In genomic region chrX:104864296-104864695, GRCh38 we compare ENCODE assay signal across 35 cellular contexts.
"Had no signal": no experiment of that assay in that cellular context is flagged by ENCODE, and none has a peak within 500 bp of the region (broad histone marks: within the 10 kb centered on the region; RNA-seq: fewer than 3 reads in every experiment).

No MANE protein-coding gene starts in this region.

- H3K4me3 ChIP-seq: ascending aorta, gastrocnemius medialis, right atrium auricular region, testis, vagina had no signal

- H3K27ac ChIP-seq: gastrocnemius medialis, parathyroid adenoma, right atrium auricular region, testis, vagina, VCaP had no signal

- H3K27ac Mint-ChIP-seq: activated CD4-positive, alpha-beta memory T cell treated with anti-CD3 and anti-CD28 coated beads for 36 hours; activated CD4-positive, alpha-beta T cell treated with anti-CD3 and anti-CD28 coated beads, Interleukin-2, amount 10 ng/mL, durations not matched to agents 24 days and 14 days; activated naive CD4-positive, alpha-beta T cell treated with anti-CD3 and anti-CD28 coated beads for 36 hours; activated naive CD8-positive, alpha-beta T cell treated with anti-CD3 and anti-CD28 coated beads for 36 hours; activated T-helper 1 cell treated with anti-CD3 and anti-CD28 coated beads, Interleukin-12 subunit alpha, Interleukin-12 subunit beta, Interleukin-2, Interleukin-4 antibody, amounts not matched to agents 30 ng/mL and 10 ng/mL and 1 ng/mL, durations not matched to agents 14 hours and 24 hours and 36 hours; T-helper 1 cell treated with Interleukin-12 subunit alpha and Interleukin-12 subunit beta and Interleukin-4 antibody, amounts not matched to agents 30 μg/mL and 1 μg/mL, for 36 hours; type B pancreatic cell had no signal

- H3K27me3 Mint-ChIP-seq: activated CD4-positive, alpha-beta memory T cell treated with anti-CD3 and anti-CD28 coated beads for 36 hours; activated CD4-positive, alpha-beta T cell treated with anti-CD3 and anti-CD28 coated beads, Interleukin-2, amount 10 ng/mL, durations not matched to agents 24 days and 14 days; central memory CD8-positive, alpha-beta T cell; naive thymus-derived CD8-positive, alpha-beta T cell; type B pancreatic cell had no signal

- DNase-seq: activated CD4-positive, alpha-beta memory T cell treated with anti-CD3 and anti-CD28 coated beads for 36 hours; activated CD4-positive, alpha-beta T cell treated with anti-CD3 and anti-CD28 coated beads, Interleukin-2, amount 10 ng/mL, durations not matched to agents 24 days and 14 days; activated CD4-positive, CD25-positive, alpha-beta regulatory T cell treated with anti-CD3 and anti-CD28 coated beads, Interleukin-2, amount 50 U/mL, for 72 hours; activated CD8-positive, alpha-beta memory T cell treated with anti-CD3 and anti-CD28 coated beads, Interleukin-2, amount 50 U/mL, for 4 hours; activated effector memory CD4-positive, alpha-beta T cell treated with anti-CD3 and anti-CD28 coated beads, Interleukin-2, amount 50 U/mL, for 16 hours; activated naive CD4-positive, alpha-beta T cell treated with anti-CD3 and anti-CD28 coated beads for 36 hours; activated naive CD8-positive, alpha-beta T cell treated with anti-CD3 and anti-CD28 coated beads for 36 hours; activated T-cell treated with anti-CD3 and anti-CD28 coated beads, Interleukin-2, amount 50 U/mL, for 1 hour; dermis blood vessel endothelial cell; effector CD4-positive, alpha-beta T cell; gastrocnemius medialis; glutamatergic neuron; left ventricle myocardium superior; naive thymus-derived CD8-positive, alpha-beta T cell; nucleus accumbens; stimulated activated CD4-positive, alpha-beta T cell treated with anti-CD3 and anti-CD28 coated beads, Interleukin-2, amount 100 ng/mL, for 48 hours; stimulated activated naive CD8-positive, alpha-beta T cell treated with anti-CD3 and anti-CD28 coated beads, Interleukin-15, Interleukin-2, amounts not matched to agents 100 U/mL and 50 U/mL, for 24 hours; SW 1271; T-helper 9 cell; testis had no signal

- H3K4me1 Mint-ChIP-seq: activated CD4-positive, alpha-beta T cell treated with anti-CD3 and anti-CD28 coated beads, Interleukin-2, amount 10 ng/mL, durations not matched to agents 24 days and 14 days; activated naive CD8-positive, alpha-beta T cell treated with anti-CD3 and anti-CD28 coated beads for 36 hours; central memory CD8-positive, alpha-beta T cell; naive thymus-derived CD8-positive, alpha-beta T cell; neural crest cell had no signal

- H3K9me3 Mint-ChIP-seq: activated CD4-positive, alpha-beta memory T cell treated with anti-CD3 and anti-CD28 coated beads for 36 hours; activated CD4-positive, alpha-beta T cell treated with anti-CD3 and anti-CD28 coated beads, Interleukin-2, amount 10 ng/mL, durations not matched to agents 24 days and 14 days; activated naive CD4-positive, alpha-beta T cell treated with anti-CD3 and anti-CD28 coated beads for 36 hours; activated naive CD8-positive, alpha-beta T cell treated with anti-CD3 and anti-CD28 coated beads for 36 hours; activated T-helper 1 cell treated with anti-CD3 and anti-CD28 coated beads, Interleukin-12 subunit alpha, Interleukin-12 subunit beta, Interleukin-2, Interleukin-4 antibody, amounts not matched to agents 30 ng/mL and 10 ng/mL and 1 ng/mL, durations not matched to agents 14 hours and 24 hours and 36 hours; central memory CD8-positive, alpha-beta T cell; T-helper 1 cell treated with Interleukin-12 subunit alpha and Interleukin-12 subunit beta and Interleukin-4 antibody, amounts not matched to agents 30 μg/mL and 1 μg/mL, for 36 hours; type B pancreatic cell had no signal

- H3K79me2 ChIP-seq: parathyroid adenoma had no signal

- H3K9me3 ChIP-seq: ascending aorta, gastrocnemius medialis, right atrium auricular region, testis, vagina had no signal

- H3K9ac ChIP-seq: parathyroid adenoma had no signal

- H3K4me1 ChIP-seq: gastrocnemius medialis, parathyroid adenoma, right atrium auricular region, testis, vagina had no signal

- H2AFZ ChIP-seq: parathyroid adenoma had no signal

- FAIRE-seq: bronchial epithelial cell, colon, endometrium, islet of Langerhans, TTC549 had no signal

- H3K36me3 ChIP-seq: ascending aorta, gastrocnemius medialis, right atrium auricular region, vagina had no signal

- H3K4me3 Mint-ChIP-seq: activated CD4-positive, alpha-beta memory T cell treated with anti-CD3 and anti-CD28 coated beads for 36 hours; activated CD4-positive, alpha-beta T cell treated with anti-CD3 and anti-CD28 coated beads, Interleukin-2, amount 10 ng/mL, durations not matched to agents 24 days and 14 days; activated naive CD4-positive, alpha-beta T cell treated with anti-CD3 and anti-CD28 coated beads for 36 hours; activated naive CD8-positive, alpha-beta T cell treated with anti-CD3 and anti-CD28 coated beads for 36 hours; activated T-helper 1 cell treated with anti-CD3 and anti-CD28 coated beads, Interleukin-12 subunit alpha, Interleukin-12 subunit beta, Interleukin-2, Interleukin-4 antibody, amounts not matched to agents 30 ng/mL and 10 ng/mL and 1 ng/mL, durations not matched to agents 14 hours and 24 hours and 36 hours; central memory CD8-positive, alpha-beta T cell; naive thymus-derived CD8-positive, alpha-beta T cell; neural crest cell; T-helper 1 cell treated with Interleukin-12 subunit alpha and Interleukin-12 subunit beta and Interleukin-4 antibody, amounts not matched to agents 30 μg/mL and 1 μg/mL, for 36 hours; type B pancreatic cell had no signal

- H3K27me3 ChIP-seq: ascending aorta, gastrocnemius medialis, right atrium auricular region, testis, vagina had no signal

- ATAC-seq: gastrocnemius medialis; left ventricle myocardium superior; naive thymus-derived CD8-positive, alpha-beta T cell; stimulated activated naive CD8-positive, alpha-beta T cell treated with anti-CD3 and anti-CD28 coated beads, Interleukin-15, Interleukin-2, amounts not matched to agents 100 U/mL and 50 U/mL, for 24 hours had no signal

- H3K36me3 Mint-ChIP-seq: activated CD4-positive, alpha-beta memory T cell treated with anti-CD3 and anti-CD28 coated beads for 36 hours; activated naive CD8-positive, alpha-beta T cell treated with anti-CD3 and anti-CD28 coated beads for 36 hours; naive thymus-derived CD8-positive, alpha-beta T cell; type B pancreatic cell had no signal
